8 cellular contexts compared by ENCODE assay signal in genomic region chr13:27171244-27171829, GRCh38. TPM values are rescaled to one million over a fixed set of nuclear protein-coding genes. Genes with fewer than 3 reads are reported as not detected.
DNase-seq lines count a peak whose midpoint lies in the region; ATAC-seq and TF ChIP-seq lines count a peak whose summit lies in the region.

TSS of gene USP12 (minus strand) at chr13:27171811. CDS start at chr13:27171639, 172 bp downstream.

- H3K4me3 ChIP-seq in GM08714 (ENCODE audit: low read length), result peak within 1 kb of the TSS; percentile 79
- H3K4me3 ChIP-seq in Karpas-422 (ENCODE audit: low read length), result peak within 1 kb of the TSS; percentile 76
- peak within 1 kb of the TSS; percentile 74 to 82 (median 79) for H3K4me3 ChIP-seq in fibroblast of lung (replicated peaks in 1 of 4; ENCODE audit: control extremely low read depth in 1 of 4, insufficient read depth in 1 of 4, low read depth in 3 of 4, low read length in 4 of 4)
- peak within 1 kb of the TSS; percentile 82 for H3K4me3 ChIP-seq in neuron (ENCODE audit: low read length)
- H3K4me3 ChIP-seq in uterus, result peak within 1 kb of the TSS; percentile 70 to 85

- H3K9me3 ChIP-seq in Karpas-422 (ENCODE audit: low read length) (no peaks in the 10 kb centered on the region), fibroblast of lung (ENCODE audit: control insufficient read depth, insufficient read depth, low read depth, low read length) (no peaks in the 10 kb centered on the region), neuron (ENCODE audit: low read length) (no peaks in the 10 kb centered on the region), uterus (no peaks in the 10 kb centered on the region)

- H4K20me1 ChIP-seq in Karpas-422 (ENCODE audit: insufficient read depth, low read depth, low read length) (peaks cover 26% of the 10 kb centered on the region), fibroblast of lung (ENCODE audit: control insufficient read depth, extremely low read depth, insufficient read depth, low read length) (peaks cover 6% of the 10 kb centered on the region)

- H2AFZ ChIP-seq in Karpas-422 (ENCODE audit: low read length), result peak within 1 kb of the TSS; percentile 84
- peak within 1 kb of the TSS; percentile 54 for H2AFZ ChIP-seq in fibroblast of lung (ENCODE audit: low read length)
- peak within 1 kb of the TSS; percentile 100 for H2AFZ ChIP-seq in neuron (ENCODE audit: low read depth, low read length)

- DNase-seq in Karpas-422 (no peak), fibroblast of lung (ENCODE audit: low read depth in 2 of 2) (peak; percentile 16 to 24), uterus (peak in 1 of 2 donors; percentile 44), globus pallidus (ENCODE audit: low spot score) (no peak)
- DNase-seq in activated CD8-positive, alpha-beta memory T cell treated with anti-CD3 and anti-CD28 coated beads, Interleukin-2, amount 50 U/mL, for 4 hours, result peak; percentile 54

- H3K9me2 ChIP-seq in Karpas-422 (replicated peaks; ENCODE audit: insufficient read depth, low read length), result no peaks in the 10 kb centered on the region

- H3K27ac ChIP-seq in Karpas-422 (ENCODE audit: low read length) (peak within 1 kb of the TSS; percentile 53), fibroblast of lung (ENCODE audit: insufficient read depth, low read length) (peak within 1 kb of the TSS; percentile 89), uterus (peak within 1 kb of the TSS; percentile 92 to 98)

- no peak for TF ChIP-seq CTCF in fibroblast of lung (conservative IDR thresholded peaks at IDR 0.05 in 1 of 2, IDR thresholded peaks at IDR 0.05 in 1 of 2; ENCODE audit: low read depth in 1 of 2, low read length in 2 of 2)
- peak in 2 of 4 experiments; percentile 17 to 32 for TF ChIP-seq CTCF in uterus (IDR thresholded peaks at IDR 0.05)

- peak within 1 kb of the TSS; percentile 72 for H3K9ac ChIP-seq in Karpas-422 (ENCODE audit: low read length)
- H3K9ac ChIP-seq in fibroblast of lung (ENCODE audit: insufficient read depth, low read length), result peak within 1 kb of the TSS; percentile 82

- H3K4me1 ChIP-seq in Karpas-422 (ENCODE audit: low read length), result peaks cover 41% of the 10 kb centered on the region
- peaks cover 7% of the 10 kb centered on the region for H3K4me1 ChIP-seq in fibroblast of lung (ENCODE audit: control insufficient read depth, extremely low read depth, insufficient read depth, low read length)
- peaks cover 22% of the 10 kb centered on the region for H3K4me1 ChIP-seq in neuron (ENCODE audit: insufficient read depth, low read length)
- H3K4me1 ChIP-seq in uterus, result no peaks in the 10 kb centered on the region

- H3K27me3 ChIP-seq in Karpas-422 (ENCODE audit: low read length), result peaks cover 5% of the 10 kb centered on the region; the same call in 1 of the 2 replicates
- H3K27me3 ChIP-seq in fibroblast of lung (ENCODE audit: control insufficient read depth, insufficient read depth, low read length), result no peaks in the 10 kb centered on the region
- H3K27me3 ChIP-seq in neuron (ENCODE audit: insufficient read depth, low read length), result no peaks in the 10 kb centered on the region
- no peaks in the 10 kb centered on the region for H3K27me3 ChIP-seq in uterus

- H3K36me3 ChIP-seq in Karpas-422 (ENCODE audit: insufficient read depth, low read length), result no peaks in the 10 kb centered on the region
- H3K36me3 ChIP-seq in fibroblast of lung (ENCODE audit: control insufficient read depth, insufficient read depth, low read length), result no peaks in the 10 kb centered on the region
- H3K36me3 ChIP-seq in neuron (ENCODE audit: insufficient read depth, low read length), result no peaks in the 10 kb centered on the region
- H3K36me3 ChIP-seq in uterus, result no peaks in the 10 kb centered on the region

- no peaks in the 10 kb centered on the region for H3K79me2 ChIP-seq in Karpas-422 (ENCODE audit: low read length)
- H3K79me2 ChIP-seq in fibroblast of lung (ENCODE audit: control insufficient read depth, insufficient read depth, low read length), result peaks cover 42% of the 10 kb centered on the region

- TF ChIP-seq POLR2A in uterus (IDR thresholded peaks at IDR 0.05), result peak in 1 of 2 donors; percentile 53

- ATAC-seq in GM21529 (IDR thresholded peaks at IDR 0.05; ENCODE audit: unreplicated experiment), result peak; percentile 16

- H3K4me2 ChIP-seq in Karpas-422 (ENCODE audit: low read depth, low read length, poor library complexity, severe bottlenecking) (peak within 1 kb of the TSS; percentile 84), fibroblast of lung (ENCODE audit: extremely low read depth, insufficient read depth, low read length) (peak within 1 kb of the TSS; percentile 91)

- intact Hi-C loops in uterus (cut with DNase I; ENCODE audit: low total_unique reads), result loop anchor here (5.0 kb wide), 1 partner anchor 81 kb away; the partner anchor contains the start of gene RPL21

RNA-seq across cellular contexts. Expression of gene USP12, which starts in this region (rescaled TPM):
- total RNA-seq in Karpas-422 (2014; rRNA removed; shearing (Covaris generic); ENCODE audit: low replicate concordance), result 3.1 and 7.2 TPM in 2 replicates
- total RNA-seq in fibroblast of lung (23.6 and 36.3 TPM in 2 replicates), uterus (10 to 100 TPM; 12.1 to 32.8 (median 20.5) TPM)
- 17.3 and 18.9 TPM in 2 replicates for polyA plus RNA-seq in fibroblast of lung
- 12.5 and 19.4 TPM in 2 replicates for polyA plus RNA-seq in fibroblast of lung (2012)
- 1.8 and 2.3 TPM in 2 replicates for polyA minus RNA-seq in fibroblast of lung (ENCODE audit: low replicate concordance)

Comparison
In these comparisons a context has a peak if more than half of its experiments do, and no peak if none do; other contexts are left out.
1. DNase-seq: peak in activated CD8-positive, alpha-beta memory T cell treated with anti-CD3 and anti-CD28 coated beads, Interleukin-2, amount 50 U/mL, for 4 hours (single experiment) and fibroblast of lung (2 of 2); none in Karpas-422 (single experiment) and globus pallidus (single experiment).
2. Peak in every context shown above with its lines, with median percentiles within 50 percentile points of each other: H3K4me3 ChIP-seq, H2AFZ ChIP-seq and H3K27ac ChIP-seq.